1 cellular context compared by ENCODE assay signal in the genomic region with DNA sequence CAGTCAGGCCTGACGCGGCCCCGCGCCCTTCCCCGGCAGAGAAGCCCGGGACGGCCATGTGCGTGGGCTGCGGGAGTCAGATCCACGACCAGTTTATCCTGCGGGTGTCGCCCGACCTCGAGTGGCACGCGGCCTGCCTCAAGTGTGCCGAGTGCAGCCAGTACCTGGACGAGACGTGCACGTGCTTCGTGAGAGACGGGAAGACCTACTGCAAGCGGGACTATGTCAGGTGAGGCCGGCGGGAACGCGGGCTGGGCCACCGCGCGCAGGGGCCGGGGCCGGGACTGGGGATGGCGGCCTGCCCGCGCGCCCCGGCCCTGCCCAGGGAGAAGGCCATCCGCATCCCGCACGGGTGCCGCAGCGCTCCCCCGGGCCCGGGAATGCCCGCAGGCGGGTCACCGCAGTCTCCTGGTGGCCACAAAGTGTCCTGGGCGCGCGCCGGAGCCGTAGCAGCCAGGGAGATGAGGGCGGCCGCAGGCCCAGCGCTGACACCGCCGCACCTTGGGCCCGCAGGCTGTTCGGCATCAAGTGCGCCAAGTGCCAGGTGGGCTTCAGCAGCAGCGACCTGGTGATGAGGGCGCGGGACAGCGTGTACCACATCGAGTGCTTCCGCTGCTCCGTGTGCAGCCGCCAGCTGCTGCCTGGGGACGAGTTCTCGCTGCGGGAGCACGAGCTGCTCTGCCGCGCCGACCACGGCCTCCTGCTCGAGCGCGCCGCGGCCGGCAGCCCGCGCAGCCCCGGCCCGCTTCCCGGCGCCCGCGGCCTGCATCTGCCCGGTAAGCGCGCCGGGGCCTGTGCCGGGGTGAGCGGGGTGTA.
TF ChIP-seq lines count a peak whose summit lies in the region.

No MANE protein-coding gene starts in this region.

TF ChIP-seq in K562, 482 proteins besides CTCF, POLR2A, EP300 and RAD21 (continued from another document and continues in another):
- TF ChIP-seq, protein P1, sequence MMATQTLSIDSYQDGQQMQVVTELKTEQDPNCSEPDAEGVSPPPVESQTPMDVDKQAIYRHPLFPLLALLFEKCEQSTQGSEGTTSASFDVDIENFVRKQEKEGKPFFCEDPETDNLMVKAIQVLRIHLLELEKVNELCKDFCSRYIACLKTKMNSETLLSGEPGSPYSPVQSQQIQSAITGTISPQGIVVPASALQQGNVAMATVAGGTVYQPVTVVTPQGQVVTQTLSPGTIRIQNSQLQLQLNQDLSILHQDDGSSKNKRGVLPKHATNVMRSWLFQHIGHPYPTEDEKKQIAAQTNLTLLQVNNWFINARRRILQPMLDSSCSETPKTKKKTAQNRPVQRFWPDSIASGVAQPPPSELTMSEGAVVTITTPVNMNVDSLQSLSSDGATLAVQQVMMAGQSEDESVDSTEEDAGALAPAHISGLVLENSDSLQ (IDR thresholded peaks at IDR 0.05) = no peak
- TF ChIP-seq PHF8 (IDR thresholded peaks at IDR 0.05; ENCODE audit: borderline replicate concordance, low read length) (peak; percentile 52; the same call in 1 of the 2 replicates), MYC (IDR thresholded peaks at IDR 0.05; ENCODE audit: low read depth, low read length) (peak; percentile 86), MYC (CRISPR knock-in tag; IDR thresholded peaks at IDR 0.05; ENCODE audit: borderline replicate concordance, low read depth) (peak; percentile 0; the same call in 1 of the 2 replicates), ZNF165 (CRISPR knock-in tag; IDR thresholded peaks at IDR 0.05; ENCODE audit: borderline replicate concordance) (no peak), ZSCAN29 (IDR thresholded peaks at IDR 0.05) (no peak), NCOR1 (IDR thresholded peaks at IDR 0.05) (no peak), CCNT2 (IDR thresholded peaks at IDR 0.05; ENCODE audit: borderline replicate concordance, extremely low read depth, insufficient read length, low read depth, low read length) (peak; percentile 11), CTBP1 (IDR thresholded peaks at IDR 0.05; ENCODE audit: borderline replicate concordance) (0 out of 2 replicates have a peak, but pooled peaks have one; percentile 18), KDM5B (IDR thresholded peaks at IDR 0.05; ENCODE audit: insufficient replicate concordance, low read depth, low read length) (peak; percentile 74), CBX1 (IDR thresholded peaks at IDR 0.05; ENCODE audit: low read depth) (0 out of 2 replicates have a peak, but pooled peaks have one; percentile 27), TBP (optimal IDR thresholded peaks at IDR 0.05; ENCODE audit: low read depth, low read length) (peak; percentile 4), CHD2 (IDR thresholded peaks at IDR 0.05; ENCODE audit: low read depth, low read length) (no peak), ZKSCAN3 (CRISPR knock-in tag; IDR thresholded peaks at IDR 0.05) (no peak), LEF1 (IDR thresholded peaks at IDR 0.05) (no peak), FOXJ3 (CRISPR knock-in tag; IDR thresholded peaks at IDR 0.05) (no peak), SMAD1 (IDR thresholded peaks at IDR 0.05; ENCODE audit: low read depth, low read length, partially characterized antibody) (no peak), HDAC1 (IDR thresholded peaks at IDR 0.05) (no peak), EGR1 (conservative IDR thresholded peaks at IDR 0.05) (peak; percentile 3), SP2 (IDR thresholded peaks at IDR 0.05; ENCODE audit: extremely low read depth, low read depth, low read length, poor library complexity, severe bottlenecking) (no peak)
- TF ChIP-seq, protein P2, sequence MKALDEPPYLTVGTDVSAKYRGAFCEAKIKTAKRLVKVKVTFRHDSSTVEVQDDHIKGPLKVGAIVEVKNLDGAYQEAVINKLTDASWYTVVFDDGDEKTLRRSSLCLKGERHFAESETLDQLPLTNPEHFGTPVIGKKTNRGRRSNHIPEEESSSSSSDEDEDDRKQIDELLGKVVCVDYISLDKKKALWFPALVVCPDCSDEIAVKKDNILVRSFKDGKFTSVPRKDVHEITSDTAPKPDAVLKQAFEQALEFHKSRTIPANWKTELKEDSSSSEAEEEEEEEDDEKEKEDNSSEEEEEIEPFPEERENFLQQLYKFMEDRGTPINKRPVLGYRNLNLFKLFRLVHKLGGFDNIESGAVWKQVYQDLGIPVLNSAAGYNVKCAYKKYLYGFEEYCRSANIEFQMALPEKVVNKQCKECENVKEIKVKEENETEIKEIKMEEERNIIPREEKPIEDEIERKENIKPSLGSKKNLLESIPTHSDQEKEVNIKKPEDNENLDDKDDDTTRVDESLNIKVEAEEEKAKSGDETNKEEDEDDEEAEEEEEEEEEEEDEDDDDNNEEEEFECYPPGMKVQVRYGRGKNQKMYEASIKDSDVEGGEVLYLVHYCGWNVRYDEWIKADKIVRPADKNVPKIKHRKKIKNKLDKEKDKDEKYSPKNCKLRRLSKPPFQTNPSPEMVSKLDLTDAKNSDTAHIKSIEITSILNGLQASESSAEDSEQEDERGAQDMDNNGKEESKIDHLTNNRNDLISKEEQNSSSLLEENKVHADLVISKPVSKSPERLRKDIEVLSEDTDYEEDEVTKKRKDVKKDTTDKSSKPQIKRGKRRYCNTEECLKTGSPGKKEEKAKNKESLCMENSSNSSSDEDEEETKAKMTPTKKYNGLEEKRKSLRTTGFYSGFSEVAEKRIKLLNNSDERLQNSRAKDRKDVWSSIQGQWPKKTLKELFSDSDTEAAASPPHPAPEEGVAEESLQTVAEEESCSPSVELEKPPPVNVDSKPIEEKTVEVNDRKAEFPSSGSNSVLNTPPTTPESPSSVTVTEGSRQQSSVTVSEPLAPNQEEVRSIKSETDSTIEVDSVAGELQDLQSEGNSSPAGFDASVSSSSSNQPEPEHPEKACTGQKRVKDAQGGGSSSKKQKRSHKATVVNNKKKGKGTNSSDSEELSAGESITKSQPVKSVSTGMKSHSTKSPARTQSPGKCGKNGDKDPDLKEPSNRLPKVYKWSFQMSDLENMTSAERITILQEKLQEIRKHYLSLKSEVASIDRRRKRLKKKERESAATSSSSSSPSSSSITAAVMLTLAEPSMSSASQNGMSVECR (CRISPR knock-in tag; IDR thresholded peaks at IDR 0.05) = peak; percentile 19; the same call in 1 of the 2 replicates
- TF ChIP-seq, protein P3, sequence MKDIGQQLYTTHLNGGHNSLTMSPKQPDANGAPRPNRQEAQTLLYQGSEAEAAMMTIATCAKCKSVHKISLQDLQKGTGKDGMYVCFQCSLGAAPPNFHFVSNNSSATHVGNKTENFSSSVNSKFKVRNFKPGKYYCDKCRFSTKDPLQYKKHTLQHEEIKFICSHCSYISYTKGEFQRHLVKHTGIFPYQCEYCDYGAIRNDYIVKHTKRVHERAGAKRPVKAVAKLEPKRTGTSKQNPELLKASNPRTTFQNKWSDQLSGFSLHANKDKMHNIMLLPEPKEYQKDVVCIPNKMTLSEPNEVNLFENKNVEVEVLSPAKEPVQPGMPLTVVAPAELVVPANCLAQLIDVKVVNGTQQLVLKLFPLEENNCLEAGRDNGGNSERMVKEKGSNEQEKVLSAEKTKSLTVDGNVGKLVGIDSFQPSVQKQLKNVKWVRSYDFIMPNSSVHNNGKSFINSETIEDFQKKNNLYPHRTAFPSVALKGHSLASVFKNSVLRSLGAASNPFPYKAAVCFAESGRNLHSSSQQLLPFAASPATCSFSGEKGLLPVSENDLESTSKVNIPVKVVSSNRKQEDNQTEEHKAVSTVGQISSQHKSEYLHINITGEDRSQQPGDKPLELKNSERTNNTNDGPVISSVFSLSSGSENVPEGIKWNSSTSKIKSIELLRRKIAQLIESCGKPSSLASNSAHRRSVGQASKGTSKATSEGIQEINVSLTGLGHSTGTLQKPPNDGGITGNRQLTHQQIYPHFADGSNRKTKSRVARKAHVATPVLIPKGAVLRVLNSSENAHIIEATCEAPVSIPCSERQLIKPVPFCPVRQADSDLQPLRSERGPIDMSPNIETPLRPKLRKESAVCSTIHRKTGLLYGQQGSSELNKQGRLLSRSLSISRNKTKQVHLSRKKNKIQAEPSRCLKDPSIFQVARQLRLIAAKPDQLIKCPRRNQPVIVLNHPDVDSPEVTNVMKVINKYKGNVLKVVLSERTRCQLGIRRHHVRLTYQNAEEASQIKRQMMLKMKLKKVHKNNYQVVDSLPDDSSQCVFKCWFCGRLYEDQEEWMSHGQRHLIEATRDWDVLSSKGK (CRISPR knock-in tag; IDR thresholded peaks at IDR 0.05) = no peak
- TF ChIP-seq, protein P4, sequence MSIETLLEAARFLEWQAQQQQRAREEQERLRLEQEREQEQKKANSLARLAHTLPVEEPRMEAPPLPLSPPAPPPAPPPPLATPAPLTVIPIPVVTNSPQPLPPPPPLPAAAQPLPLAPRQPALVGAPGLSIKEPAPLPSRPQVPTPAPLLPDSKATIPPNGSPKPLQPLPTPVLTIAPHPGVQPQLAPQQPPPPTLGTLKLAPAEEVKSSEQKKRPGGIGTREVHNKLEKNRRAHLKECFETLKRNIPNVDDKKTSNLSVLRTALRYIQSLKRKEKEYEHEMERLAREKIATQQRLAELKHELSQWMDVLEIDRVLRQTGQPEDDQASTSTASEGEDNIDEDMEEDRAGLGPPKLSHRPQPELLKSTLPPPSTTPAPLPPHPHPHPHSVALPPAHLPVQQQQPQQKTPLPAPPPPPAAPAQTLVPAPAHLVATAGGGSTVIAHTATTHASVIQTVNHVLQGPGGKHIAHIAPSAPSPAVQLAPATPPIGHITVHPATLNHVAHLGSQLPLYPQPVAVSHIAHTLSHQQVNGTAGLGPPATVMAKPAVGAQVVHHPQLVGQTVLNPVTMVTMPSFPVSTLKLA (conservative IDR thresholded peaks at IDR 0.05) = peak; percentile 60 to 69
- TF ChIP-seq, protein P5, sequence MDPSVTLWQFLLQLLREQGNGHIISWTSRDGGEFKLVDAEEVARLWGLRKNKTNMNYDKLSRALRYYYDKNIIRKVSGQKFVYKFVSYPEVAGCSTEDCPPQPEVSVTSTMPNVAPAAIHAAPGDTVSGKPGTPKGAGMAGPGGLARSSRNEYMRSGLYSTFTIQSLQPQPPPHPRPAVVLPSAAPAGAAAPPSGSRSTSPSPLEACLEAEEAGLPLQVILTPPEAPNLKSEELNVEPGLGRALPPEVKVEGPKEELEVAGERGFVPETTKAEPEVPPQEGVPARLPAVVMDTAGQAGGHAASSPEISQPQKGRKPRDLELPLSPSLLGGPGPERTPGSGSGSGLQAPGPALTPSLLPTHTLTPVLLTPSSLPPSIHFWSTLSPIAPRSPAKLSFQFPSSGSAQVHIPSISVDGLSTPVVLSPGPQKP (CRISPR knock-in tag; IDR thresholded peaks at IDR 0.05) = no peak
- TF ChIP-seq, protein P6, sequence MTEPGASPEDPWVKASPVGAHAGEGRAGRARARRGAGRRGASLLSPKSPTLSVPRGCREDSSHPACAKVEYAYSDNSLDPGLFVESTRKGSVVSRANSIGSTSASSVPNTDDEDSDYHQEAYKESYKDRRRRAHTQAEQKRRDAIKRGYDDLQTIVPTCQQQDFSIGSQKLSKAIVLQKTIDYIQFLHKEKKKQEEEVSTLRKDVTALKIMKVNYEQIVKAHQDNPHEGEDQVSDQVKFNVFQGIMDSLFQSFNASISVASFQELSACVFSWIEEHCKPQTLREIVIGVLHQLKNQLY (CRISPR knock-in tag; conservative IDR thresholded peaks at IDR 0.05) = 0 out of 4 replicates have a peak, but pooled peaks of 1 of the 2 experiments have one; percentile 35
